In the genomic region with DNA sequence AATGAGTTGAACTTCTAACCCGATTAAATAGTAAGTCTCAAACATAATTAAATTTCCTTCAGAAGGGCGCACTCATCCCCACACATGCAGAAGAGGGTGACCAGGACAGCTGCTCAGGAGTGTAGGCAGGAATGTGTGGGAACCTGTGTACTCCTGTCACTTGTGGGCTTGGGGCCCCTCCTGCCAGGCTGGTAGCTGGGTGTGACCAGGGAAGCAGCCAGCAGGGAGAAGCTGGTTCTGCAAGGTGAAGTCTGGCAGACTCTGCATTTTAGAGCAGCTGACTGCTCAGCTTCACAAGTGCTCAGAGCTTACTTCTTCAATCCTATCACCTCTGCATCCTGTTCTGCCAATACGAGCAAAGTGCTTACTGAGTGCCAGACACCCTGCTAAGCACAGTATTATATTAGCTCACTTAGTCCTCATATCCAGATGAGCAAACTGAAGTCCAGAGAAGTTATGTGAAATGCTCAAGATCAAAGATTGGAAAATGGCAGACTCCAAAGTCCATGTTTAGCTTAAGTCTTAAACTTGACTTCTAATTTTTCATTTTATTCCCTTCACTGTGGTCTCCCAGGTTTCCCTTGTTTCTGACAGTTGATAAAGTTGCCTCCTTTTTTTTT, we compare ENCODE assay signal across 18 cellular contexts. TPM values are rescaled to one million over a fixed set of nuclear protein-coding genes. Genes with fewer than 3 reads are reported as not detected.
DNase-seq lines count a peak whose midpoint lies in the region; ATAC-seq, FAIRE-seq and TF ChIP-seq lines count a peak whose summit lies in the region.
"Had no signal": no experiment of that assay in that cellular context is flagged by ENCODE, and none has a peak within 500 bp of the region (broad histone marks: within the 10 kb centered on the region; RNA-seq: fewer than 3 reads in every experiment).

No MANE protein-coding gene starts in this region.

- POLR2A ChIA-PET in activated CD4-positive, alpha-beta T cell treated with anti-CD3 and anti-CD28 coated beads, Interleukin-2, amount 10 ng/mL, durations not matched to agents 7 days and 5 days (lab: Charles Lee), result no interaction called here
- POLR2A ChIA-PET in activated CD4-positive, alpha-beta T cell treated with anti-CD3 and anti-CD28 coated beads for 36 hours (lab: Charles Lee), result no interaction called here
- POLR2A ChIA-PET in HEK293 (lab: Yijun Ruan, JAX), result no interaction called here

- H3K36me3 ChIP-seq in HEK293 (ENCODE audit: control insufficient read depth in 2 of 2, insufficient read depth in 1 of 2, low read length in 2 of 2) (peaks cover 16 to 94% of the 10 kb centered on the region in 2 experiments), small intestine (ENCODE audit: control insufficient read depth in 2 of 2, insufficient read depth in 2 of 2, low read length in 2 of 2) (peaks cover 14 to 23% of the 10 kb centered on the region in 2 donors)

- DNase-seq in activated CD4-positive, alpha-beta T cell treated with anti-CD3 and anti-CD28 coated beads, Interleukin-2, amount 10 ng/mL, durations not matched to agents 7 days and 5 days, result no peak
- DNase-seq in activated CD4-positive, alpha-beta T cell treated with anti-CD3 and anti-CD28 coated beads for 36 hours, result no peak
- no peak for DNase-seq in epithelial cell of prostate (ENCODE audit: low read depth, low spot score)
- DNase-seq in small intestine, result peak; percentile 9
- no peak for DNase-seq in stimulated activated CD4-positive, alpha-beta T cell treated with anti-CD3 and anti-CD28 coated beads, Interleukin-2, amount 100 ng/mL, for 24 hours
- DNase-seq in AML-193 (lab: John Stamatoyannopoulos, UW), result no peak
- DNase-seq: 8988T; DMS53; HCEC 1CT; NCI-H1436 treated with DMSO at 0.1 percent for 48 hours; NCI-H2081; NCI-H524 treated with DMSO at 0.1 percent for 48 hours; NK-92 treated with Interleukin-12 subunit alpha and Interleukin-12 subunit beta, amount 100 ng/mL, for 24 hours; OCI-M1 had no signal

- no peak overlapping the region for H3K4me3 Mint-ChIP-seq in activated CD4-positive, alpha-beta T cell treated with anti-CD3 and anti-CD28 coated beads, Interleukin-2, amount 10 ng/mL, durations not matched to agents 7 days and 5 days
- H3K4me3 Mint-ChIP-seq in activated CD4-positive, alpha-beta T cell treated with anti-CD3 and anti-CD28 coated beads for 36 hours, result no peak overlapping the region

- 69 to 88% (median 72%) methylated on average over 3 of the region's 3 CpGs for WGBS in small intestine, 3 donors

- H3K4me1 ChIP-seq in HEK293 (ENCODE audit: control insufficient read depth, insufficient read depth, low read length) (no peaks in the 10 kb centered on the region), small intestine (ENCODE audit: control insufficient read depth in 2 of 2, insufficient read depth in 1 of 2, low read depth in 1 of 2, low read length in 1 of 2) (no peaks in the 10 kb centered on the region)

- no peak for ATAC-seq in activated CD4-positive, alpha-beta T cell treated with anti-CD3 and anti-CD28 coated beads for 36 hours
- ATAC-seq in HG03342 (IDR thresholded peaks at IDR 0.05; ENCODE audit: unreplicated experiment), result no peak

- H3K4me3 ChIP-seq in HEK293 (ENCODE audit: low read depth, low read length), result no peak overlapping the region
- no peak overlapping the region for H3K4me3 ChIP-seq in small intestine (ENCODE audit: low read depth in 1 of 2, low read length in 2 of 2)

- FAIRE-seq in small intestine (lab: Jason Lieb, UNC), result no peak
- FAIRE-seq: GM18507 had no signal

- H3K27ac ChIP-seq in HEK293 (ENCODE audit: extremely low read depth, low read depth, low read length) (no peak overlapping the region), epithelial cell of prostate (peak overlapping the region; percentile 11), small intestine (ENCODE audit: low read depth in 1 of 2, low read length in 1 of 2) (no peak overlapping the region)
- H3K27ac ChIP-seq: C4-2B had no signal

- intact Hi-C loops in activated CD4-positive, alpha-beta T cell treated with anti-CD3 and anti-CD28 coated beads for 36 hours (cut with DNase I, micrococcal nuclease), result no loop called here

- H3K9me3 ChIP-seq in HEK293 (ENCODE audit: control insufficient read depth, insufficient read depth, low read depth, low read length) (no peaks in the 10 kb centered on the region), small intestine (ENCODE audit: control insufficient read depth, low read depth) (no peaks in the 10 kb centered on the region)

- no peak for TF ChIP-seq CTCF in HEK293 (tag by site-specific recombination; IDR thresholded peaks at IDR 0.05)

- no peaks in the 10 kb centered on the region for H3K4me1 Mint-ChIP-seq in activated CD4-positive, alpha-beta T cell treated with anti-CD3 and anti-CD28 coated beads, Interleukin-2, amount 10 ng/mL, durations not matched to agents 7 days and 5 days
- H3K4me1 Mint-ChIP-seq in activated CD4-positive, alpha-beta T cell treated with anti-CD3 and anti-CD28 coated beads for 36 hours, result no peaks in the 10 kb centered on the region

- no peaks in the 10 kb centered on the region for H3K27me3 ChIP-seq in small intestine (ENCODE audit: control insufficient read depth in 2 of 2, insufficient read depth in 2 of 2, low read length in 2 of 2)

- H3K36me3 Mint-ChIP-seq in activated CD4-positive, alpha-beta T cell treated with anti-CD3 and anti-CD28 coated beads, Interleukin-2, amount 10 ng/mL, durations not matched to agents 7 days and 5 days (ENCODE audit: low read depth), result peaks cover 55% of the 10 kb centered on the region
- H3K36me3 Mint-ChIP-seq in activated CD4-positive, alpha-beta T cell treated with anti-CD3 and anti-CD28 coated beads for 36 hours (ENCODE audit: low read depth), result peaks cover 45% of the 10 kb centered on the region

- H3K27ac Mint-ChIP-seq in activated CD4-positive, alpha-beta T cell treated with anti-CD3 and anti-CD28 coated beads, Interleukin-2, amount 10 ng/mL, durations not matched to agents 7 days and 5 days, result peak overlapping the region; percentile 10
- no peak overlapping the region for H3K27ac Mint-ChIP-seq in activated CD4-positive, alpha-beta T cell treated with anti-CD3 and anti-CD28 coated beads for 36 hours

- CTCF ChIA-PET in activated CD4-positive, alpha-beta T cell treated with anti-CD3 and anti-CD28 coated beads, Interleukin-2, amount 10 ng/mL, durations not matched to agents 7 days and 5 days (lab: Charles Lee), result interaction anchor here (0.6 to 1.0 kb wide), 2 partner anchors 8 to 24 kb away, joined by 3 read pairs; no protein-coding TSS in a partner anchor
- CTCF ChIA-PET in activated CD4-positive, alpha-beta T cell treated with anti-CD3 and anti-CD28 coated beads for 36 hours (lab: Charles Lee), result interaction anchor here (1.0 to 1.5 kb wide), 2 partner anchors 13 to 22 kb away, joined by 4 to 5 read pairs; no protein-coding TSS in a partner anchor
- CTCF ChIA-PET in HEK293 (lab: Yijun Ruan, JAX), result interaction anchor here (0.6 to 0.7 kb wide), 2 partner anchors 15 to 44 kb away, joined by 3 to 4 read pairs; no protein-coding TSS in a partner anchor

- no peaks in the 10 kb centered on the region for H3K27me3 Mint-ChIP-seq in activated CD4-positive, alpha-beta T cell treated with anti-CD3 and anti-CD28 coated beads, Interleukin-2, amount 10 ng/mL, durations not matched to agents 7 days and 5 days
- no peaks in the 10 kb centered on the region for H3K27me3 Mint-ChIP-seq in activated CD4-positive, alpha-beta T cell treated with anti-CD3 and anti-CD28 coated beads for 36 hours

- no peaks in the 10 kb centered on the region for H3K9me3 Mint-ChIP-seq in activated CD4-positive, alpha-beta T cell treated with anti-CD3 and anti-CD28 coated beads, Interleukin-2, amount 10 ng/mL, durations not matched to agents 7 days and 5 days
- no peaks in the 10 kb centered on the region for H3K9me3 Mint-ChIP-seq in activated CD4-positive, alpha-beta T cell treated with anti-CD3 and anti-CD28 coated beads for 36 hours (ENCODE audit: low read depth)

TF ChIP-seq in HEK293, 187 proteins besides CTCF, POLR2A, EP300 and RAD21:
- no peak for TF ChIP-seq SP3 (tag by site-specific recombination; IDR thresholded peaks at IDR 0.05)
- TF ChIP-seq ZNF664 (tag by site-specific recombination; IDR thresholded peaks at IDR 0.05), result 0 out of 2 replicates have a peak, but pooled peaks have one; percentile 22

RNA-seq across cellular contexts. Expression of a gene that starts 27.9 kb away (rescaled TPM):
- total RNA-seq in activated CD4-positive, alpha-beta T cell treated with anti-CD3 and anti-CD28 coated beads, Interleukin-2, amount 10 ng/mL, durations not matched to agents 7 days and 5 days, result 10 to 100 TPM; 71.3 to 75.2 TPM
- 10 to 100 TPM; 47.4 to 54.6 TPM for total RNA-seq in activated CD4-positive, alpha-beta T cell treated with anti-CD3 and anti-CD28 coated beads for 36 hours
- 10 to 100 TPM; 13.2 to 23.9 (median 17.3) TPM for polyA plus RNA-seq in small intestine
